In genomic region chr1:158100498-158100897, GRCh38 we compare ENCODE assay signal across 21 cellular contexts.
DNase-seq lines count a peak whose midpoint lies in the region; ATAC-seq, FAIRE-seq and TF ChIP-seq lines count a peak whose summit lies in the region.
"Had no signal": no experiment of that assay in that cellular context is flagged by ENCODE, and none has a peak within 500 bp of the region (broad histone marks: within the 10 kb centered on the region; RNA-seq: fewer than 3 reads in every experiment).

No MANE protein-coding gene starts in this region.

- H3K36me3 Mint-ChIP-seq in WTC11: peaks cover 2% of the 10 kb centered on the region; the same call in 1 of the 2 replicates
- H3K36me3 Mint-ChIP-seq in activated CD4-positive, alpha-beta memory T cell treated with anti-CD3 and anti-CD28 coated beads, Interleukin-2, amount 10 ng/mL, durations not matched to agents 7 days and 5 days (ENCODE audit: low read depth): no peaks in the 10 kb centered on the region
- H3K36me3 Mint-ChIP-seq: CD4-positive, CD25-positive, alpha-beta regulatory T cell; CD8-positive, alpha-beta T cell had no signal

- no peak overlapping the region for H2AK5ac ChIP-seq in mesenchymal stem cell (ENCODE audit: low read length, severe bottlenecking)

- no peaks in the 10 kb centered on the region for H3K79me2 ChIP-seq in GM12878 (ENCODE audit: control insufficient read depth, insufficient read depth, low read length)

- H3K36me3 ChIP-seq in A673 (ENCODE audit: insufficient read depth, low read length, poor library complexity, severe bottlenecking): peaks cover 19% of the 10 kb centered on the region
- no peaks in the 10 kb centered on the region for H3K36me3 ChIP-seq in GM12878 (ENCODE audit: control insufficient read depth in 2 of 2, insufficient read depth in 2 of 2, low read length in 1 of 2)
- peaks cover 26 to 39% of the 10 kb centered on the region in 2 experiments for H3K36me3 ChIP-seq in mesenchymal stem cell (ENCODE audit: control insufficient read depth in 1 of 2, insufficient read depth in 2 of 2, low read depth in 1 of 2, low read length in 2 of 2)
- H3K36me3 ChIP-seq: HAP-1 had no signal

- RAD21 ChIA-PET in GM12878 (lab: Charles Lee; ENCODE audit: unreplicated experiment): no interaction called here

- H4K20me1 ChIP-seq in GM12878 (ENCODE audit: control insufficient read depth, insufficient read depth): no peaks in the 10 kb centered on the region
- H4K20me1 ChIP-seq: BLaER1 had no signal

- H3K4me3 Mint-ChIP-seq in WTC11: no peak overlapping the region
- no peak overlapping the region for H3K4me3 Mint-ChIP-seq in activated CD4-positive, alpha-beta memory T cell treated with anti-CD3 and anti-CD28 coated beads, Interleukin-2, amount 10 ng/mL, durations not matched to agents 7 days and 5 days
- H3K4me3 Mint-ChIP-seq: B cell; CD4-positive, CD25-positive, alpha-beta regulatory T cell; CD8-positive, alpha-beta T cell; GM23338; HFFc6 had no signal

- H3K27ac ChIP-seq in A673 (ENCODE audit: low read depth, low read length, poor library complexity, severe bottlenecking) (peak overlapping the region; percentile 20), GM12878 (ENCODE audit: control insufficient read depth, insufficient read depth) (no peak overlapping the region), mesenchymal stem cell (ENCODE audit: low read length, poor library complexity, severe bottlenecking) (peak overlapping the region; percentile 75)
- H3K27ac ChIP-seq: BLaER1, C4-2B had no signal

- TF ChIP-seq POLR2A in GM12878 (IDR thresholded peaks at IDR 0.05; ENCODE audit: low read depth, low read length): no peak

- H3K14ac ChIP-seq in mesenchymal stem cell (ENCODE audit: low read length in 2 of 2): no peak overlapping the region

- POLR2A ChIA-PET in A673 (lab: Charles Lee; ENCODE audit: low non-redundant PET) (no interaction called here), WTC11 (lab: Charles Lee) (no interaction called here), GM12878 (lab: Charles Lee) (no interaction called here)
- POLR2A ChIA-PET in activated CD4-positive, alpha-beta memory T cell treated with anti-CD3 and anti-CD28 coated beads, Interleukin-2, amount 10 ng/mL, durations not matched to agents 7 days and 5 days (lab: Charles Lee): no interaction called here

- 31% methylated on average over 2 of the region's 2 CpGs for WGBS in GM12878 (ENCODE audit: insufficient coverage, insufficient replicate concordance, low lambda C conversion rate, missing lambda C conversion rate)
- WGBS in mesenchymal stem cell: 55% methylated on average over 2 of the region's 2 CpGs

- ATAC-seq in WTC11: no peak
- no peak for ATAC-seq in GM12878
- ATAC-seq: CD8-positive, alpha-beta T cell; GM23338 had no signal

- peaks cover 14% of the 10 kb centered on the region for H3K79me1 ChIP-seq in mesenchymal stem cell (replicated peaks; ENCODE audit: low read length, poor library complexity, severe bottlenecking)

- H2AFZ ChIP-seq in GM12878 (ENCODE audit: control insufficient read depth, low read depth, low read length) (no peak overlapping the region), mesenchymal stem cell (ENCODE audit: low read depth, low read length) (no peak overlapping the region)
- H2AFZ ChIP-seq: GM23338 had no signal

- CTCF ChIA-PET in A673 (lab: Charles Lee): no interaction called here
- CTCF ChIA-PET in WTC11 (lab: Charles Lee): interaction anchor here (0.7 to 14.7 kb wide), 3 partner anchors 20 to 109 kb away, joined by 3 to 443 read pairs (median 347); no protein-coding TSS in a partner anchor
- CTCF ChIA-PET in GM12878 (lab: Yijun Ruan, JAX): interaction anchor here (1.1 to 11.3 kb wide), 2 partner anchors 11 to 21 kb away, joined by 3 to 210 read pairs; no protein-coding TSS in a partner anchor
- CTCF ChIA-PET in activated CD4-positive, alpha-beta memory T cell treated with anti-CD3 and anti-CD28 coated beads, Interleukin-2, amount 10 ng/mL, durations not matched to agents 7 days and 5 days (lab: Charles Lee): interaction anchor here (1.8 kb wide), 1 partner anchor 18 kb away, joined by 6 read pairs; no protein-coding TSS in a partner anchor

- H2BK120ac ChIP-seq in mesenchymal stem cell (ENCODE audit: low read depth, low read length): no peak overlapping the region

- H2BK15ac ChIP-seq in mesenchymal stem cell (ENCODE audit: low read depth, poor library complexity, severe bottlenecking): no peak overlapping the region

- in situ Hi-C loops in GM12878 (cut with MboI): no loop called here

- H3K27me3 ChIP-seq in A673 (replicated peaks; ENCODE audit: insufficient read depth, low read depth, low read length, poor library complexity) (no peaks in the 10 kb centered on the region), GM12878 (replicated peaks in 1 of 2; ENCODE audit: control insufficient read depth in 2 of 2, insufficient read depth in 2 of 2, low read length in 1 of 2) (no peaks in the 10 kb centered on the region), mesenchymal stem cell (ENCODE audit: control insufficient read depth in 1 of 2, insufficient read depth in 1 of 2, low read length in 2 of 2) (peaks cover 0 to 11% of the 10 kb centered on the region in 2 experiments)
- H3K27me3 ChIP-seq: BLaER1 had no signal

- peaks cover 83% of the 10 kb centered on the region for H3K4me1 ChIP-seq in A673 (ENCODE audit: insufficient read depth, low read length, poor library complexity, severe bottlenecking)
- no peaks in the 10 kb centered on the region for H3K4me1 ChIP-seq in GM12878 (ENCODE audit: control insufficient read depth, insufficient read depth, low read length)
- peaks cover 35% of the 10 kb centered on the region for H3K4me1 ChIP-seq in mesenchymal stem cell (ENCODE audit: control insufficient read depth, insufficient read depth, low read depth, low read length)

- H3K4me2 ChIP-seq in GM12878 (ENCODE audit: control insufficient read depth, insufficient read depth) (no peak overlapping the region), mesenchymal stem cell (ENCODE audit: low read length, poor library complexity, severe bottlenecking) (no peak overlapping the region)
- H3K4me2 ChIP-seq: BLaER1 had no signal

- H3K9me3 ChIP-seq in A673 (ENCODE audit: low read depth, low read length, poor library complexity, severe bottlenecking) (no peaks in the 10 kb centered on the region), GM12878 (replicated peaks; ENCODE audit: control insufficient read depth, insufficient read depth, low read length) (no peaks in the 10 kb centered on the region), mesenchymal stem cell (ENCODE audit: control insufficient read depth, low read length) (no peaks in the 10 kb centered on the region)
- H3K9me3 ChIP-seq: BLaER1, Caco-2, HAP-1 had no signal

- peak overlapping the region; percentile 20; the same call in 1 of the 2 replicates for H3K27ac Mint-ChIP-seq in WTC11
- H3K27ac Mint-ChIP-seq in activated CD4-positive, alpha-beta memory T cell treated with anti-CD3 and anti-CD28 coated beads, Interleukin-2, amount 10 ng/mL, durations not matched to agents 7 days and 5 days: no peak overlapping the region
- H3K27ac Mint-ChIP-seq: B cell; CD8-positive, alpha-beta T cell; HFFc6 had no signal

- no peak for TF ChIP-seq RAD21 in GM12878 (IDR thresholded peaks at IDR 0.05; ENCODE audit: insufficient read depth, low read depth, low read length)

- H3K4me1 Mint-ChIP-seq in WTC11: peaks cover 95% of the 10 kb centered on the region
- peaks cover 7% of the 10 kb centered on the region for H3K4me1 Mint-ChIP-seq in activated CD4-positive, alpha-beta memory T cell treated with anti-CD3 and anti-CD28 coated beads, Interleukin-2, amount 10 ng/mL, durations not matched to agents 7 days and 5 days
- H3K4me1 Mint-ChIP-seq: B cell had no signal

- H2BK5ac ChIP-seq in mesenchymal stem cell (ENCODE audit: low read depth, low read length, poor library complexity, severe bottlenecking): no peak overlapping the region

- no peak for TF ChIP-seq CTCF in A673 (conservative IDR thresholded peaks at IDR 0.05; ENCODE audit: low read depth, low read length)
- TF ChIP-seq CTCF in WTC11 (IDR thresholded peaks at IDR 0.05): no peak
- no peak for TF ChIP-seq CTCF in GM12878 (IDR thresholded peaks at IDR 0.05 in 2 of 3, conservative IDR thresholded peaks at IDR 0.05 in 1 of 3; ENCODE audit: control insufficient read depth in 2 of 3, extremely low read depth in 1 of 3, insufficient read depth in 1 of 3, low read depth in 3 of 3, low read length in 3 of 3)

- no peak overlapping the region for H4K8ac ChIP-seq in mesenchymal stem cell (ENCODE audit: low read length)

- no peak overlapping the region for H4K91ac ChIP-seq in mesenchymal stem cell (ENCODE audit: low read length)

- no peak overlapping the region for H3K9ac ChIP-seq in GM12878 (ENCODE audit: control insufficient read depth, insufficient read depth, low read length)
- no peak overlapping the region for H3K9ac ChIP-seq in mesenchymal stem cell (ENCODE audit: low read length)
- H3K9ac ChIP-seq: BLaER1 had no signal

- DNase-seq in A673 (ENCODE audit: low spot score): no peak
- DNase-seq in WTC11 (ENCODE audit: low spot score): no peak
- DNase-seq in GM12878 (ENCODE audit: low read depth, low spot score): no peak
- no peak for DNase-seq in mesenchymal stem cell
- no peak for DNase-seq in SW480 (ENCODE audit: low spot score)
- no peak for DNase-seq in DMS79 treated with DMSO at 0.1 percent for 48 hours (lab: John Stamatoyannopoulos, UW)
- DNase-seq in activated CD4-positive, alpha-beta memory T cell treated with anti-CD3 and anti-CD28 coated beads, Interleukin-2, amount 10 ng/mL, durations not matched to agents 7 days and 5 days: no peak
- no peak for DNase-seq in NCI-H2196 treated with DMSO at 0.1 percent for 48 hours (lab: John Stamatoyannopoulos, UW; ENCODE audit: unreplicated experiment)
- DNase-seq: Caco-2; CD4-positive, CD25-positive, alpha-beta regulatory T cell; CD8-positive, alpha-beta T cell; DMS53; DND-41; HFFc6 had no signal

- SMC1A ChIA-PET in GM12878 (lab: Charles Lee; ENCODE audit: uncharacterized antibody, unreplicated experiment): interaction anchor here (2.0 kb wide), 1 partner anchor 20 kb away, joined by 6 read pairs; no protein-coding TSS in a partner anchor

- no peak overlapping the region for H3K4me3 ChIP-seq in A673 (ENCODE audit: low read depth, low read length, poor library complexity, severe bottlenecking)
- no peak overlapping the region for H3K4me3 ChIP-seq in GM12878
- no peak overlapping the region for H3K4me3 ChIP-seq in mesenchymal stem cell (ENCODE audit: insufficient read depth in 1 of 2, low read depth in 1 of 2, low read length in 2 of 2)
- H3K4me3 ChIP-seq: BLaER1, GM23338, HAP-1 had no signal

- H3K23ac ChIP-seq in mesenchymal stem cell (ENCODE audit: low read length in 2 of 2): no peak overlapping the region

- FAIRE-seq in GM12878 (lab: Jason Lieb, UNC): peak; percentile 41
- FAIRE-seq: GM19239, H54 had no signal

- intact Hi-C loops in A673 (cut with micrococcal nuclease; ENCODE audit: unreplicated experiment): no loop called here
- intact Hi-C loops in GM12878 (cut with micrococcal nuclease; ENCODE audit: unreplicated experiment): no loop called here

- no peak overlapping the region for H2BK12ac ChIP-seq in mesenchymal stem cell (ENCODE audit: low read length in 2 of 2)

- H3K4ac ChIP-seq in mesenchymal stem cell (ENCODE audit: low read depth in 1 of 2, low read length in 2 of 2): no peak overlapping the region

- BruUV-seq in A673 (replicated peaks; lab: Mats Ljungman, UMichigan): no TSS peak
- BruUV-seq in GM12878 (replicated peaks; lab: Mats Ljungman, UMichigan): no TSS peak

- H3K18ac ChIP-seq in mesenchymal stem cell (ENCODE audit: low read depth in 1 of 2, low read length in 2 of 2): no peak overlapping the region

- no peak for TF ChIP-seq EP300 in GM12878 (IDR thresholded peaks at IDR 0.05; ENCODE audit: borderline replicate concordance in 1 of 2, control insufficient read depth in 1 of 2, low read depth in 2 of 2, low read length in 2 of 2)

- H3K9me3 Mint-ChIP-seq in WTC11: no peaks in the 10 kb centered on the region
- no peaks in the 10 kb centered on the region for H3K9me3 Mint-ChIP-seq in activated CD4-positive, alpha-beta memory T cell treated with anti-CD3 and anti-CD28 coated beads, Interleukin-2, amount 10 ng/mL, durations not matched to agents 7 days and 5 days
- H3K9me3 Mint-ChIP-seq: CD4-positive, CD25-positive, alpha-beta regulatory T cell; CD8-positive, alpha-beta T cell; GM23338; HFFc6 had no signal

- H3K27me3 Mint-ChIP-seq in WTC11 (ENCODE audit: low read depth): no peaks in the 10 kb centered on the region
- H3K27me3 Mint-ChIP-seq in activated CD4-positive, alpha-beta memory T cell treated with anti-CD3 and anti-CD28 coated beads, Interleukin-2, amount 10 ng/mL, durations not matched to agents 7 days and 5 days: peaks cover 12% of the 10 kb centered on the region
